ENCODE assay signal across 26 cellular contexts in the genomic region with DNA sequence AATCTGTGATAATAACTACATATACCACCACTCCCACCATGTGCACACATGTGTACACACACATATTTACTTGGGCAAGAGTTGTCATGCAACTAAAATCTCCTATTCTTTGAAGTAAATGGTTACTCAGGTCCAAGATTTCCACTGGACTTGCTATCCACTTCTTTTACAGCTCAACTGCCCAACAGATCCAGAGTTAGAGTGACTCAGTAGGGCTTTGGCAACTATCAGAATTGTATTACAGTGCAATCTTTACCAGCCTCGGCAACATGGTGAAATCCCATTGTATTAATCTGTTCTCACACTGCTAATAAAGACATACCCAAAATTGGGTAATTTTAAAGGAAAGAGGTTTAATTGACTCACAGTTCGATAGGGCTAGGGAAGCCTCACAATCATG. TPM values are rescaled to one million over a fixed set of nuclear protein-coding genes. Genes with fewer than 3 reads are reported as not detected.
DNase-seq lines count a peak whose midpoint lies in the region; ATAC-seq and TF ChIP-seq lines count a peak whose summit lies in the region.
"Had no signal": no experiment of that assay in that cellular context is flagged by ENCODE, and none has a peak within 500 bp of the region (broad histone marks: within the 10 kb centered on the region; RNA-seq: fewer than 3 reads in every experiment).

No MANE protein-coding gene starts in this region.

- H3K4me2 ChIP-seq in PC-3 (ENCODE audit: low read length), result no peak overlapping the region
- H3K4me2 ChIP-seq in osteoblast (ENCODE audit: insufficient read depth, low read length), result no peak overlapping the region
- H3K4me2 ChIP-seq: KMS-11 had no signal

- H3K36me3 ChIP-seq in PC-3 (ENCODE audit: low read depth, low read length) (no peaks in the 10 kb centered on the region), osteoblast (ENCODE audit: insufficient read depth, low read length) (no peaks in the 10 kb centered on the region), upper lobe of right lung (no peaks in the 10 kb centered on the region)
- H3K36me3 ChIP-seq: lower lobe of right lung, prostate gland had no signal

- no peaks in the 10 kb centered on the region for H3K79me2 ChIP-seq in PC-3 (ENCODE audit: low read length)
- H3K79me2 ChIP-seq in osteoblast (ENCODE audit: insufficient read depth, low read length), result no peaks in the 10 kb centered on the region

- ATAC-seq in PC-3, result no peak
- ATAC-seq in upper lobe of right lung, result no peak
- ATAC-seq in HG03159 (IDR thresholded peaks at IDR 0.05; ENCODE audit: unreplicated experiment), result no peak
- ATAC-seq: activated T-cell treated with anti-CD3 and anti-CD28 coated beads, Interleukin-2, amount 50 U/mL, for 4 hours; lower lobe of right lung; stimulated activated naive B cell treated with anti-CD40 and anti-IgM and Interleukin-4, amounts not matched to agents 10 μg/mL and 1 μg/mL and 100 μg/mL, for 72 hours had no signal

- H3K4me1 ChIP-seq in PC-3 (ENCODE audit: insufficient read depth, low read length), result peaks cover 32% of the 10 kb centered on the region
- H3K4me1 ChIP-seq in osteoblast (ENCODE audit: insufficient read depth, low read length), result peaks cover 42% of the 10 kb centered on the region
- peaks cover 9% of the 10 kb centered on the region for H3K4me1 ChIP-seq in upper lobe of right lung
- H3K4me1 ChIP-seq: prostate gland had no signal

- DNase-seq in EL (peak; percentile 18), PC-3 (peak; percentile 35), epithelial cell of esophagus (ENCODE audit: low read depth) (peak; percentile 63), osteoblast (ENCODE audit: insufficient read length, low spot score, missing footprints) (peak; percentile 13), T-helper 1 cell (no peak), ecto neural progenitor cell (ENCODE audit: low spot score) (no peak), upper lobe of right lung (no peak)
- DNase-seq: activated CD4-positive, CD25-positive, alpha-beta regulatory T cell treated with anti-CD3 and anti-CD28 coated beads, Interleukin-2, amount 50 U/mL, for 72 hours; activated CD8-positive, alpha-beta memory T cell treated with anti-CD3 and anti-CD28 coated beads for 24 hours; activated naive CD4-positive, alpha-beta T cell treated with Interleukin-2 at 50 U/mL for 16 hours; activated T-cell treated with anti-CD3 and anti-CD28 coated beads, Interleukin-2, amount 50 U/mL, for 4 hours; COR-L47; DMS79 treated with DMSO at 0.1 percent for 48 hours; foreskin keratinocyte; hypothalamus; lower lobe of right lung; NCI-H1092; NCI-H1930; NCI-H2227 treated with DMSO at 0.1 percent for 48 hours; NCI-H774; SHP77 treated with DMSO at 0.1 percent for 48 hours; stimulated activated CD4-positive, alpha-beta T cell treated with anti-CD3 and anti-CD28 coated beads, Interleukin-1b, Interleukin-23, amount 100 ng/mL, for 48 hours; stimulated activated naive B cell treated with anti-CD40 and anti-IgM and Interleukin-4, amounts not matched to agents 10 μg/mL and 1 μg/mL and 100 μg/mL, for 72 hours had no signal

- no peak overlapping the region for H3K4me3 ChIP-seq in PC-3 (ENCODE audit: low read length)
- H3K4me3 ChIP-seq in epithelial cell of esophagus (ENCODE audit: low read length), result no peak overlapping the region
- no peak overlapping the region for H3K4me3 ChIP-seq in osteoblast (ENCODE audit: insufficient read depth, low read length)
- no peak overlapping the region for H3K4me3 ChIP-seq in upper lobe of right lung
- H3K4me3 ChIP-seq: lower lobe of right lung, prostate gland had no signal

- H3K9ac ChIP-seq in PC-3 (ENCODE audit: low read length), result no peak overlapping the region
- H3K9ac ChIP-seq: KMS-11 had no signal

- no peaks in the 10 kb centered on the region for H3K27me3 ChIP-seq in PC-3 (ENCODE audit: low read length)
- peaks cover 20% of the 10 kb centered on the region for H3K27me3 ChIP-seq in osteoblast (ENCODE audit: insufficient read depth, low read length)
- H3K27me3 ChIP-seq in upper lobe of right lung, result no peaks in the 10 kb centered on the region

- no peaks in the 10 kb centered on the region for H3F3A ChIP-seq in PC-3 (ENCODE audit: low read length, unreplicated experiment)

- BruUV-seq in PC-3 (replicated peaks; lab: Mats Ljungman, UMichigan), result no TSS peak

- H2AFZ ChIP-seq in PC-3 (ENCODE audit: low read length) (no peak overlapping the region), osteoblast (ENCODE audit: low read length) (no peak overlapping the region)

- CTCF ChIA-PET in PC-3 (lab: Charles Lee), result no interaction called here

- H3K9me3 ChIP-seq in PC-3 (ENCODE audit: low read length) (no peaks in the 10 kb centered on the region), osteoblast (ENCODE audit: low read depth, low read length) (no peaks in the 10 kb centered on the region), upper lobe of right lung (no peaks in the 10 kb centered on the region)
- H3K9me3 ChIP-seq: lower lobe of right lung, prostate gland had no signal

- no peaks in the 10 kb centered on the region for H3K9me2 ChIP-seq in PC-3 (replicated peaks; ENCODE audit: low read length)

- POLR2A ChIA-PET in PC-3 (lab: Charles Lee; ENCODE audit: unreplicated experiment), result no interaction called here

- no peaks in the 10 kb centered on the region for H4K20me1 ChIP-seq in PC-3 (ENCODE audit: low read length)
- H4K20me1 ChIP-seq in osteoblast (ENCODE audit: insufficient read depth, low read length), result no peaks in the 10 kb centered on the region

- no peak for TF ChIP-seq CTCF in PC-3 (conservative IDR thresholded peaks at IDR 0.05; ENCODE audit: low read depth, low read length)
- TF ChIP-seq CTCF in epithelial cell of esophagus (IDR thresholded peaks at IDR 0.05; ENCODE audit: insufficient read depth, low read depth, low read length, missing control alignments), result no peak
- TF ChIP-seq CTCF in osteoblast (IDR thresholded peaks at IDR 0.05; ENCODE audit: extremely low read depth, low read depth, low read length), result no peak
- no peak for TF ChIP-seq CTCF in upper lobe of right lung (IDR thresholded peaks at IDR 0.05)

- H3K27ac ChIP-seq in PC-3 (ENCODE audit: low read length), result no peak overlapping the region
- H3K27ac ChIP-seq in osteoblast (ENCODE audit: low read depth, low read length), result peak overlapping the region; percentile 42
- no peak overlapping the region for H3K27ac ChIP-seq in upper lobe of right lung
- H3K27ac ChIP-seq: foreskin keratinocyte, KMS-11, lower lobe of right lung, prostate gland had no signal

- intact Hi-C loops in PC-3 (cut with micrococcal nuclease), result loop anchor here (1.0 kb wide), 1 partner anchor 70 kb away; no protein-coding TSS in a partner anchor
- intact Hi-C loops in upper lobe of right lung (cut with DNase I), result no loop called here

RNA-seq across cellular contexts. Expression of gene ABLIM1, which starts 51.9 kb away (rescaled TPM):
- total RNA-seq in PC-3 (2014; rRNA removed) (12.3 and 13.8 TPM in 2 replicates), osteoblast (5.0 and 11.2 TPM in 2 replicates), upper lobe of right lung (144 TPM)

Comparison
In these comparisons a context has a peak if more than half of its experiments do, and no peak if none do; other contexts are left out.
1. DNase-seq: peak in EL (single experiment), PC-3 (single experiment), epithelial cell of esophagus (single experiment) and osteoblast (single experiment); none in T-helper 1 cell (0 of 5), ecto neural progenitor cell (single experiment) and upper lobe of right lung (single experiment).